ENCODE assay signal across 21 cellular contexts in the genomic region with DNA sequence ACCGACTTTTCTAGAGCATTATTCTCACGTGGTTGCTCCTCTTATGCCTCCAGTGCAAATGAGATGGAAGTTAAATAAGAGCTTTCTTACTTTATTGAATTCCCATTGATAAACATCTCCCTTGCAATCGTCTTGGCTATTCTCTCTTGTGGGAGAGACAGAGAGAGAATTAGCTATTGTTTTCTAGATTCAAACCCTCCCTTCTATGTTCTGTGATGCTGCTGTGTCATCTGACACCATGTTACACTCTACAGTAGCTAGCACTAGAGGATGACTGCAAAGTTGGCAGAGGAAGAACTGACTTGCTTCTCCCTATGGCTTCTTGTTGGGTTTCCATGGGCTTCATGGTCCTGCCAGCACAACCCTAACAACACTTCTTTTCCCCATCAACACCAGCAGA.
DNase-seq lines count a peak whose midpoint lies in the region; ATAC-seq, FAIRE-seq and TF ChIP-seq lines count a peak whose summit lies in the region.
"Had no signal": no experiment of that assay in that cellular context is flagged by ENCODE, and none has a peak within 500 bp of the region (broad histone marks: within the 10 kb centered on the region; RNA-seq: fewer than 3 reads in every experiment).

No MANE protein-coding gene starts in this region.

- no peak overlapping the region for H3K23ac ChIP-seq in trophoblast cell (ENCODE audit: low read length)

- intact Hi-C loops in Caco-2 (cut with micrococcal nuclease; ENCODE audit: unreplicated experiment) = no loop called here
- intact Hi-C loops in K562 (cut with micrococcal nuclease) = no loop called here
- intact Hi-C loops in CD14-positive monocyte (cut with micrococcal nuclease) = no loop called here

- H4K12ac ChIP-seq in trophoblast cell (ENCODE audit: low read depth, low read length) = no peak overlapping the region

- H2BK5ac ChIP-seq in trophoblast cell (ENCODE audit: low read depth, low read length, poor library complexity) = no peak overlapping the region

- in situ Hi-C loops in K562 (cut with MboI) = no loop called here

- 2% methylated on average over 3 of the region's 3 CpGs for WGBS in K562 (ENCODE audit: insufficient coverage, low coverage, missing lambda C conversion rate)
- WGBS in trophoblast cell (ENCODE audit: extremely low coverage, insufficient coverage, insufficient read length) = no CpG with 5 or more reads among the region's 3 CpGs

- no peak for FAIRE-seq in K562 (lab: Jason Lieb, UNC)
- FAIRE-seq: A204.1, H54, HTR-8/SVneo had no signal

- H3K4me3 ChIP-seq in Caco-2 (ENCODE audit: low read depth, low read length) (no peak overlapping the region), K562 (no peak overlapping the region), trophoblast cell (ENCODE audit: low read depth, low read length) (no peak overlapping the region)
- H3K4me3 ChIP-seq: GM23248 had no signal

- H3K79me2 ChIP-seq in K562 (ENCODE audit: control insufficient read depth, insufficient read depth, low read length) = no peaks in the 10 kb centered on the region
- H3K79me2 ChIP-seq in trophoblast cell (ENCODE audit: control insufficient read depth, insufficient read depth, low read length, poor library complexity) = no peaks in the 10 kb centered on the region

- no peak overlapping the region for H3K4ac ChIP-seq in trophoblast cell (ENCODE audit: low read depth, low read length)

- no peak for TF ChIP-seq EP300 in K562 (IDR thresholded peaks at IDR 0.05; ENCODE audit: low read length)

- H3K79me1 ChIP-seq in trophoblast cell (ENCODE audit: low read length) = peaks cover 10% of the 10 kb centered on the region

- no peak for TF ChIP-seq POLR2A in K562 (conservative IDR thresholded peaks at IDR 0.05)

- no peak overlapping the region for H3K18ac ChIP-seq in trophoblast cell (ENCODE audit: low read length)

- no peak overlapping the region for H4K91ac ChIP-seq in trophoblast cell (ENCODE audit: low read depth, low read length)

- H3K4me1 Mint-ChIP-seq in Caco-2 (ENCODE audit: low read depth, unreplicated experiment) (peaks cover 29% of the 10 kb centered on the region), CD14-positive monocyte (no peaks in the 10 kb centered on the region)
- H3K4me1 Mint-ChIP-seq: CD4-positive, alpha-beta memory T cell had no signal

- POLR2A ChIA-PET in Caco-2 (lab: Charles Lee) (no interaction called here), K562 (lab: Yijun Ruan, JAX) (no interaction called here)

- H3K9me3 Mint-ChIP-seq in Caco-2 (ENCODE audit: unreplicated experiment) (peaks cover 17% of the 10 kb centered on the region), CD14-positive monocyte (peaks cover 0 to 2% (median 0%) of the 10 kb centered on the region in 7 donors)
- H3K9me3 Mint-ChIP-seq: CD4-positive, alpha-beta memory T cell had no signal

- no peak for TF ChIP-seq CTCF in Caco-2 (IDR thresholded peaks at IDR 0.05; ENCODE audit: insufficient read depth in 1 of 2, low read depth in 1 of 2, low read length in 1 of 2, severe bottlenecking in 1 of 2, unreplicated experiment in 1 of 2)
- TF ChIP-seq CTCF in K562 (IDR thresholded peaks at IDR 0.05 in 2 of 3, conservative IDR thresholded peaks at IDR 0.05 in 1 of 3; ENCODE audit: insufficient read depth in 2 of 3, low read depth in 1 of 3, low read length in 3 of 3) = no peak
- TF ChIP-seq CTCF in CD14-positive monocyte (IDR thresholded peaks at IDR 0.05) = no peak

- BruUV-seq in Caco-2 (replicated peaks; lab: Mats Ljungman, UMichigan) (no TSS peak), K562 (replicated peaks; lab: Mats Ljungman, UMichigan) (no TSS peak)

- no peaks in the 10 kb centered on the region for H3K36me3 ChIP-seq in Caco-2 (ENCODE audit: control insufficient read depth, insufficient read depth, low read length)
- H3K36me3 ChIP-seq in K562 (ENCODE audit: control insufficient read depth, insufficient read depth, low read length) = no peaks in the 10 kb centered on the region
- H3K36me3 ChIP-seq in trophoblast cell (ENCODE audit: control insufficient read depth in 1 of 2, insufficient read depth in 2 of 2, low read length in 2 of 2) = no peaks in the 10 kb centered on the region

- H3K4me2 ChIP-seq in K562 (ENCODE audit: insufficient read depth, low read length) = no peak overlapping the region
- H3K4me2 ChIP-seq in trophoblast cell (ENCODE audit: low read length) = no peak overlapping the region

- H3K27ac ChIP-seq in K562 (ENCODE audit: extremely low read depth, low read depth, low read length) (no peak overlapping the region), trophoblast cell (ENCODE audit: low read depth, low read length) (no peak overlapping the region)
- H3K27ac ChIP-seq: C4-2B, GM23248 had no signal

- H4K8ac ChIP-seq in trophoblast cell (ENCODE audit: low read depth, low read length) = no peak overlapping the region

- H3K4me1 ChIP-seq in Caco-2 (peaks cover 41% of the 10 kb centered on the region), K562 (replicated peaks in 1 of 2; ENCODE audit: control insufficient read depth in 2 of 2, insufficient read depth in 2 of 2, low read length in 2 of 2) (peaks cover 5 to 24% of the 10 kb centered on the region in 2 experiments; a peak in 4 of 5 replicates), trophoblast cell (ENCODE audit: control insufficient read depth in 1 of 2, insufficient read depth in 2 of 2, low read length in 2 of 2) (peaks cover 0 to 5% of the 10 kb centered on the region in 2 experiments)

- H3K36me3 Mint-ChIP-seq in Caco-2 (ENCODE audit: insufficient read depth, unreplicated experiment) (no peaks in the 10 kb centered on the region), CD14-positive monocyte (no peaks in the 10 kb centered on the region)
- H3K36me3 Mint-ChIP-seq: CD4-positive, alpha-beta memory T cell had no signal

- H3K27ac Mint-ChIP-seq in Caco-2 (ENCODE audit: unreplicated experiment) = peak overlapping the region; percentile 75
- H3K27ac Mint-ChIP-seq in CD14-positive monocyte = no peak overlapping the region
- H3K27ac Mint-ChIP-seq: CD4-positive, alpha-beta memory T cell had no signal

- TF ChIP-seq RAD21 in K562 (CRISPR knock-in tag; conservative IDR thresholded peaks at IDR 0.05 in 1 of 2, IDR thresholded peaks at IDR 0.05 in 1 of 2) = no peak

- H3K14ac ChIP-seq in trophoblast cell (ENCODE audit: low read length) = no peak overlapping the region

- no peaks in the 10 kb centered on the region for H4K20me1 ChIP-seq in K562 (replicated peaks; ENCODE audit: control insufficient read depth, insufficient read depth, low read length)

- H2AFZ ChIP-seq in K562 (ENCODE audit: low read depth, low read length) = peak overlapping the region; percentile 42
- no peak overlapping the region for H2AFZ ChIP-seq in trophoblast cell (ENCODE audit: insufficient read depth, low read length, poor library complexity)
- H2AFZ ChIP-seq: GM23248 had no signal

- H2BK12ac ChIP-seq in trophoblast cell (ENCODE audit: low read length) = no peak overlapping the region

- H3K27me3 ChIP-seq in Caco-2 (replicated peaks; ENCODE audit: control insufficient read depth, insufficient read depth, low read length) (no peaks in the 10 kb centered on the region), K562 (ENCODE audit: control insufficient read depth in 2 of 2, insufficient read depth in 2 of 2, low read length in 2 of 2) (0 out of 5 replicates have a peak, but pooled peaks cover 0 to 2% of the 10 kb centered on the region in 2 experiments), trophoblast cell (ENCODE audit: insufficient read depth, low read length) (no peaks in the 10 kb centered on the region)

- H3K9ac ChIP-seq in K562 (ENCODE audit: insufficient read depth in 1 of 2, low read depth in 2 of 2, low read length in 2 of 2) (no peak overlapping the region), trophoblast cell (ENCODE audit: low read length) (no peak overlapping the region)
- H3K9ac ChIP-seq: GM23248 had no signal

- H3K9me1 ChIP-seq in K562 (ENCODE audit: control insufficient read depth, insufficient read depth, low read length) = no peaks in the 10 kb centered on the region

- ATAC-seq in K562 (no peak), GM21825 (IDR thresholded peaks at IDR 0.05; ENCODE audit: unreplicated experiment) (no peak)

- no peak overlapping the region for H2BK120ac ChIP-seq in trophoblast cell (ENCODE audit: insufficient read depth, low read length, poor library complexity)

- DNase-seq in Caco-2 (no peak), K562 (ENCODE audit: extremely low read depth in 1 of 4, low spot score in 3 of 4) (no peak), medulla oblongata (ENCODE audit: extremely low spot score) (peak; percentile 50), pons (ENCODE audit: low spot score) (peak; percentile 78), trophoblast cell (no peak), CD14-positive monocyte (ENCODE audit: low spot score) (no peak), SIG-M5 (lab: John Stamatoyannopoulos, UW) (no peak)
- DNase-seq: ACHN; Calu3; CD4-positive, alpha-beta memory T cell; DMS79 treated with DMSO at 0.1 percent for 48 hours; GF-D8; GM23248; HCEC 1CT; IMR-90; KBM-7 had no signal

- no peaks in the 10 kb centered on the region for H3K27me3 Mint-ChIP-seq in Caco-2 (ENCODE audit: insufficient read depth, unreplicated experiment)
- peaks cover 0 to 4% (median 3%) of the 10 kb centered on the region in 3 donors for H3K27me3 Mint-ChIP-seq in CD14-positive monocyte (ENCODE audit: low read depth in 3 of 3)

- CTCF ChIA-PET in Caco-2 (lab: Charles Lee) = no interaction called here
- CTCF ChIA-PET in K562 (lab: Yijun Ruan, JAX; ENCODE audit: low intra/inter-chr PET ratio) = no interaction called here

- H3K4me3 Mint-ChIP-seq in Caco-2 (ENCODE audit: unreplicated experiment) (no peak overlapping the region), CD14-positive monocyte (no peak overlapping the region)
- H3K4me3 Mint-ChIP-seq: CD4-positive, alpha-beta memory T cell had no signal

- no peak overlapping the region for H2AK5ac ChIP-seq in trophoblast cell (ENCODE audit: low read length)

- H3K9me3 ChIP-seq in Caco-2 = no peaks in the 10 kb centered on the region
- H3K9me3 ChIP-seq in K562 (replicated peaks; ENCODE audit: control insufficient read depth, insufficient read depth, low read depth, low read length) = no peaks in the 10 kb centered on the region
- peaks cover 4% of the 10 kb centered on the region for H3K9me3 ChIP-seq in trophoblast cell (ENCODE audit: insufficient read depth, low read depth, low read length)

TF ChIP-seq in K562, 482 proteins besides CTCF, POLR2A, EP300 and RAD21:
- TF ChIP-seq RBM15 (IDR thresholded peaks at IDR 0.05; ENCODE audit: insufficient read depth, low read length) = no peak
- TF ChIP-seq POLR3G (IDR thresholded peaks at IDR 0.05; ENCODE audit: extremely low read depth, insufficient read length, insufficient replicate concordance) = no peak
- no peak for TF ChIP-seq PHB2 (IDR thresholded peaks at IDR 0.05; ENCODE audit: low read depth)
- TF ChIP-seq SIX5 (IDR thresholded peaks at IDR 0.05; ENCODE audit: borderline replicate concordance in 1 of 2, insufficient read depth in 1 of 2, low read depth in 1 of 2, low read length in 2 of 2) = no peak
- TF ChIP-seq HNRNPK (IDR thresholded peaks at IDR 0.05; ENCODE audit: low read depth, low read length, poor library complexity, severe bottlenecking) = no peak

Comparison
In these comparisons a context has a peak if more than half of its experiments do, and no peak if none do; other contexts are left out.
1. DNase-seq: peak in medulla oblongata (single experiment) and pons (single experiment); none in Caco-2 (0 of 2), K562 (0 of 4), trophoblast cell (0 of 2), CD14-positive monocyte (single experiment) and SIG-M5 (single experiment).